9 cellular contexts compared by ENCODE assay signal in genomic region chr2:231665208-231665921, GRCh38. TPM values are rescaled to one million over a fixed set of nuclear protein-coding genes. Genes with fewer than 3 reads are reported as not detected.
A peak's percentile ranks its signal among the peaks of the same experiment; 100 is the strongest.
DNase-seq lines count a peak whose midpoint lies in the region; ATAC-seq and TF ChIP-seq lines count a peak whose summit lies in the region.
"Had no signal": no experiment of that assay in that cellular context is flagged by ENCODE, and none has a peak within 500 bp of the region (broad histone marks: within the 10 kb centered on the region; RNA-seq: fewer than 3 reads in every experiment).

No MANE protein-coding gene starts in this region.

- intact Hi-C loops in Right ventricle myocardium superior (cut with DNase I) = loop anchor here (5.0 kb wide), 1 partner anchor 42 kb away; the partner anchor contains the start of gene PTMA

- no peaks in the 10 kb centered on the region for H3K27me3 Mint-ChIP-seq in natural killer cell treated with Interleukin-12 subunit alpha and Interleukin-12 subunit beta and Interleukin-15 and Interleukin-18, amount 100 ng/mL, for 72 hours

- DNase-seq in right atrium auricular region (ENCODE audit: low spot score) (no peak), Right ventricle myocardium superior (no peak), coronary artery (ENCODE audit: low spot score) (no peak), NCI-H1436 (lab: John Stamatoyannopoulos, UW) (no peak), LoVo (ENCODE audit: low spot score) (no peak)
- no peak for DNase-seq in natural killer cell treated with Interleukin-12 subunit alpha and Interleukin-12 subunit beta and Interleukin-15 and Interleukin-18, amount 100 ng/mL, for 72 hours (ENCODE audit: low spot score)
- DNase-seq: CD8-positive, alpha-beta T cell had no signal

- peak overlapping the region; percentile 60 for H3K4me3 Mint-ChIP-seq in natural killer cell treated with Interleukin-12 subunit alpha and Interleukin-12 subunit beta and Interleukin-15 and Interleukin-18, amount 100 ng/mL, for 72 hours
- H3K4me3 Mint-ChIP-seq: CD8-positive, alpha-beta T cell had no signal

- H3K36me3 Mint-ChIP-seq in natural killer cell treated with Interleukin-12 subunit alpha and Interleukin-12 subunit beta and Interleukin-15 and Interleukin-18, amount 100 ng/mL, for 72 hours = no peaks in the 10 kb centered on the region
- H3K36me3 Mint-ChIP-seq: CD8-positive, alpha-beta T cell had no signal

- ATAC-seq in Right ventricle myocardium superior (ENCODE audit: poor library complexity) (no peak), GM21423 (IDR thresholded peaks at IDR 0.05; ENCODE audit: unreplicated experiment) (no peak), GM21717 (IDR thresholded peaks at IDR 0.05; ENCODE audit: unreplicated experiment) (no peak)
- no peak for ATAC-seq in natural killer cell treated with Interleukin-12 subunit alpha and Interleukin-12 subunit beta and Interleukin-15 and Interleukin-18, amount 100 ng/mL, for 72 hours
- ATAC-seq: CD8-positive, alpha-beta T cell had no signal

- H3K4me1 ChIP-seq in right atrium auricular region = peaks cover 3 to 43% of the 10 kb centered on the region in 2 donors

- no peaks in the 10 kb centered on the region for H3K9me3 ChIP-seq in right atrium auricular region

- H3K4me3 ChIP-seq in right atrium auricular region (peak overlapping the region; percentile 47 to 54), coronary artery (peak overlapping the region; percentile 83)

- H3K36me3 ChIP-seq in right atrium auricular region = no peaks in the 10 kb centered on the region

- H3K27me3 ChIP-seq in right atrium auricular region = no peaks in the 10 kb centered on the region

- H3K27ac ChIP-seq in right atrium auricular region (peak overlapping the region; percentile 98 to 100), coronary artery (peak overlapping the region; percentile 84 to 100)

- peaks cover 12% of the 10 kb centered on the region in 2 donors for H3K4me1 Mint-ChIP-seq in natural killer cell treated with Interleukin-12 subunit alpha and Interleukin-12 subunit beta and Interleukin-15 and Interleukin-18, amount 100 ng/mL, for 72 hours (ENCODE audit: low read depth in 2 of 2)

- H3K27ac Mint-ChIP-seq in natural killer cell treated with Interleukin-12 subunit alpha and Interleukin-12 subunit beta and Interleukin-15 and Interleukin-18, amount 100 ng/mL, for 72 hours = peak overlapping the region; percentile 69 to 89
- H3K27ac Mint-ChIP-seq: CD8-positive, alpha-beta T cell had no signal

- TF ChIP-seq CTCF in right atrium auricular region (IDR thresholded peaks at IDR 0.05) = no peak
- TF ChIP-seq CTCF in coronary artery (IDR thresholded peaks at IDR 0.05) = no peak

- no peaks in the 10 kb centered on the region for H3K9me3 Mint-ChIP-seq in natural killer cell treated with Interleukin-12 subunit alpha and Interleukin-12 subunit beta and Interleukin-15 and Interleukin-18, amount 100 ng/mL, for 72 hours

RNA-seq across cellular contexts. Expression of gene PTMA, which starts 43.0 kb away (rescaled TPM):
- total RNA-seq in right atrium auricular region (100 to 1,000 TPM; 234 to 430 TPM), Right ventricle myocardium superior (195 TPM)
- total RNA-seq in natural killer cell treated with Interleukin-12 subunit alpha and Interleukin-12 subunit beta and Interleukin-15 and Interleukin-18, amount 100 ng/mL, for 72 hours = 1,000 to 10,000 TPM; 1,013 to 1,764 TPM
